ENCODE assay signal across 8 cellular contexts in the genomic region with DNA sequence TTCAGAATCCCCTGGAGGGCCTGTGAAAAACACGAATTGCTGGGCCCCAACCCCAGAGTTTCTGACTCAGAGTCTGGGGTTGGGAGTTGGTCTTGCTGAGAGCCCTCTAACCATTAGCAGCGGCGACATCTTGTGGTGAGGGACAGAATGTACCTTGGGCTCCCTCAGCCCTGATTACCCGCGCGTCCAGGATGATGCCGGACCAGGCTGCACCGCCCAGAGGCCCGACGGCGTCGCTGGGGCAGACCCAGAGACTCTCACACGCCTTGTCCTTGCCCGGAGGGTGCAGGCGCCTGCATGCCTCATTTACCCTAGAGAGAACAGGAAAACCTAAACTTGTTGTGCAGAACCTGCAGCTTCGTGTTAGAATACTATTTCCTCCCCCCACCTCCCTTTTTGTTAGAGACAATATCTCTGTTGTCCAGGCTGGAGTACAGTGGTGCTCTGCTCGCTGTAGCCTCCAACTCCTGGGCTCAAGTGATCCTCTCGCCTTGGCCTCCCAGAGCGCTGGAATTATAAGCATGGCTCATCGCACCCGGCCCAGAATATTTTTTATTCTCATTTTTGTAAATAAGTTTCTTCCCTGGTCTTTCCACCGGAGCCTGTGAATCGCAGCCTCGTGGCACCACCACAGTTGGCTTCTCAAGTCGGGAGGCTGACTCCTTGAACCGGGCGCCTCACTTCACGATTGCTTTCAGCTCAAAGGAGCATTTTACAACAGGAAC. TPM values are rescaled to one million over a fixed set of nuclear protein-coding genes. Genes with fewer than 3 reads are reported as not detected.
DNase-seq lines count a peak whose midpoint lies in the region; ATAC-seq and FAIRE-seq lines count a peak whose summit lies in the region.

No MANE protein-coding gene starts in this region.

- 20 to 30% (median 24%) methylated on average over 28 of the region's 28 CpGs for WGBS in small intestine, 3 donors

- ATAC-seq in GM18508 (IDR thresholded peaks at IDR 0.05; ENCODE audit: insufficient read depth, unreplicated experiment) (peak; percentile 38), HG02981 (IDR thresholded peaks at IDR 0.05; ENCODE audit: unreplicated experiment) (peak; percentile 72)

- H3K36me3 ChIP-seq in small intestine (ENCODE audit: control insufficient read depth in 2 of 2, insufficient read depth in 2 of 2, low read length in 2 of 2): no peaks in the 10 kb centered on the region

- no peak for FAIRE-seq in small intestine (lab: Jason Lieb, UNC)

- peak overlapping the region; percentile 85 to 91 for H3K27ac ChIP-seq in small intestine (ENCODE audit: low read depth in 1 of 2, low read length in 1 of 2)

- peaks cover 3 to 6% of the 10 kb centered on the region in 2 donors for H3K4me1 ChIP-seq in small intestine (ENCODE audit: control insufficient read depth in 2 of 2, insufficient read depth in 1 of 2, low read depth in 1 of 2, low read length in 1 of 2)

- peak; percentile 91 for DNase-seq in A172 (ENCODE audit: low spot score)
- peak; percentile 42 for DNase-seq in NCI-H2029 treated with DMSO at 0.1 percent for 48 hours (lab: John Stamatoyannopoulos, UW)
- peak; percentile 73 for DNase-seq in T1000 (lab: John Stamatoyannopoulos, UW)
- peak; percentile 94 for DNase-seq in astrocyte of the hippocampus (ENCODE audit: low read depth, low spot score)
- DNase-seq in iPS DF 19.7 (ENCODE audit: low read depth, low spot score): peak; percentile 78
- DNase-seq in small intestine: peak; percentile 91

- no peaks in the 10 kb centered on the region for H3K9me3 ChIP-seq in small intestine (ENCODE audit: control insufficient read depth, low read depth)

- no peaks in the 10 kb centered on the region for H3K27me3 ChIP-seq in small intestine (ENCODE audit: control insufficient read depth in 2 of 2, insufficient read depth in 2 of 2, low read length in 2 of 2)

- no peak overlapping the region for H3K4me3 ChIP-seq in small intestine (ENCODE audit: low read depth in 1 of 2, low read length in 2 of 2)

RNA-seq across cellular contexts. Expression of a gene that starts 22.2 kb away (rescaled TPM):
- not detected in 2 replicates for total RNA-seq in A172 (2014; rRNA removed; shearing (Covaris generic))
- under 1 TPM in 1 of 3 donors, not detected in 2; 0.72 TPM for polyA plus RNA-seq in small intestine

Comparison
In these comparisons a context has a peak if more than half of its experiments do, and no peak if none do; other contexts are left out.
1. DNase-seq: peak in every context shown above with its lines; median percentile 94 in astrocyte of the hippocampus; 91 in A172; 91 in small intestine; 78 in iPS DF 19.7; 73 in T1000; 42 in NCI-H2029 treated with DMSO at 0.1 percent for 48 hours.